In the genomic region with DNA sequence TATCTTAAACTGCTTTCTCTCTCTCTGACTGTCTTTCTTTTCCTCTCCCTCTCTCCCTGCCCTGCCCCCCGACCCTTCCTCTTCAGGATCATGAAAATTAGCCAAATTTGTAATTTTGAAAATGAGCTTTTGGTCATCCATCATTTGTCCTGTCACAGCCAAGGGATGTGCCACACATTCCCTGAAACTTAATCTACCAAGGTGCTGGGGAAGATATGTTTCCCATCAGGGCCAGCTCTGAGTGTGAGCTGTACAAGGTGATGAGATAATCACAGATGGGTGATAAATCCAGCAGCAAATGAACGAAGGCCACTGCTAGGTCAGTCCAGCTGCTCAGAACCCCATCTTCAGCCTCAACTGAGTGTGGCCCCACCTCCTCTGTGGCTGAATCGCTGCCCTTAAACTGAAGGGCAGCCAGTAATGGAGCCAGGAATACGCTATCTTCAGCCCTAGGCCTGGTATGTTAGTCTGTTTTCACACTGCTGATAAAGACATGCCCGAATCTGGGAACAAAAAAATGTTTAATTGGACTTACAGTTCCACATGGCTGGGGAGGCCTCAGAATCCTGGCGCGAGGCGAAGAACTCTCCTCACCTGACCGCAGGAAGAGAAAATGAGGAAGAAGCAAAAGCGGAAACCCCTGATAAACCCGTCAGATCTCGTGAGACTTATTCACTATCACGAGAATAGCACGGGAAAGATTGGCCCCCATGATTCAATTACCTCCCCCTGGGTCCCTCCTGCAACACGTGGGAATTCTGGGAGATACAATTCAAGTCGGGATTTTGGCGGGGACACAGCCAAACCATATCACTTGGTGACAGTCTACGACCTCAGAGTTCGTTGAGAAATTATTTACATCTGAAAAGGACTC, we compare ENCODE assay signal across 3 cellular contexts.
TF ChIP-seq lines count a peak whose summit lies in the region.

No MANE protein-coding gene starts in this region.

TF ChIP-seq in SK-N-SH, 30 proteins besides CTCF, POLR2A, EP300 and RAD21 (continued from another document):
- TF ChIP-seq CHD2 (IDR thresholded peaks at IDR 0.05; ENCODE audit: low read length, partially characterized antibody) (no peak), GATA2 (CRISPR knock-in tag; IDR thresholded peaks at IDR 0.05) (peak; percentile 27; the same call in 1 of the 2 replicates), YY1 (IDR thresholded peaks at IDR 0.05; ENCODE audit: low read depth) (no peak), TCF12 (IDR thresholded peaks at IDR 0.05) (no peak), USF2 (IDR thresholded peaks at IDR 0.05; ENCODE audit: borderline replicate concordance, low read depth, low read length) (no peak), NFIC (IDR thresholded peaks at IDR 0.05; ENCODE audit: borderline replicate concordance) (no peak), FOXM1 (IDR thresholded peaks at IDR 0.05; ENCODE audit: low read depth) (no peak)

TF ChIP-seq in SK-N-SH treated with all-trans-retinoic acid at 6 μM for 48 hours, 23 proteins besides CTCF, POLR2A, EP300 and RAD21 (continued from another document):
- no peak for TF ChIP-seq CSRNP3 (CRISPR knock-in tag; IDR thresholded peaks at IDR 0.05)
- no peak for TF ChIP-seq PATZ1 (CRISPR knock-in tag; IDR thresholded peaks at IDR 0.05; ENCODE audit: borderline replicate concordance)
- TF ChIP-seq, protein P1, sequence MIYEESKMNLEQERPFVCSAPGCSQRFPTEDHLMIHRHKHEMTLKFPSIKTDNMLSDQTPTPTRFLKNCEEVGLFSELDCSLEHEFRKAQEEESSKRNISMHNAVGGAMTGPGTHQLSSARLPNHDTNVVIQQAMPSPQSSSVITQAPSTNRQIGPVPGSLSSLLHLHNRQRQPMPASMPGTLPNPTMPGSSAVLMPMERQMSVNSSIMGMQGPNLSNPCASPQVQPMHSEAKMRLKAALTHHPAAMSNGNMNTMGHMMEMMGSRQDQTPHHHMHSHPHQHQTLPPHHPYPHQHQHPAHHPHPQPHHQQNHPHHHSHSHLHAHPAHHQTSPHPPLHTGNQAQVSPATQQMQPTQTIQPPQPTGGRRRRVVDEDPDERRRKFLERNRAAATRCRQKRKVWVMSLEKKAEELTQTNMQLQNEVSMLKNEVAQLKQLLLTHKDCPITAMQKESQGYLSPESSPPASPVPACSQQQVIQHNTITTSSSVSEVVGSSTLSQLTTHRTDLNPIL (CRISPR knock-in tag; IDR thresholded peaks at IDR 0.05; ENCODE audit: low read depth): no peak
- TF ChIP-seq ARNTL (CRISPR knock-in tag; IDR thresholded peaks at IDR 0.05; ENCODE audit: borderline replicate concordance, low read depth): no peak
- no peak for TF ChIP-seq PPARA (CRISPR knock-in tag; IDR thresholded peaks at IDR 0.05; ENCODE audit: borderline replicate concordance)
- no peak for TF ChIP-seq ZNF70 (CRISPR knock-in tag; IDR thresholded peaks at IDR 0.05)
- no peak for TF ChIP-seq BACH2 (CRISPR knock-in tag; IDR thresholded peaks at IDR 0.05; ENCODE audit: borderline replicate concordance)
- no peak for TF ChIP-seq GLIS3 (CRISPR knock-in tag; IDR thresholded peaks at IDR 0.05)
- no peak for TF ChIP-seq ESRRG (CRISPR knock-in tag; IDR thresholded peaks at IDR 0.05)
- TF ChIP-seq ZFP30 (CRISPR knock-in tag; IDR thresholded peaks at IDR 0.05): no peak
- no peak for TF ChIP-seq RARB (CRISPR knock-in tag; IDR thresholded peaks at IDR 0.05)
- no peak for TF ChIP-seq TCF4 (CRISPR knock-in tag; IDR thresholded peaks at IDR 0.05; ENCODE audit: borderline replicate concordance)
- TF ChIP-seq, protein P2, sequence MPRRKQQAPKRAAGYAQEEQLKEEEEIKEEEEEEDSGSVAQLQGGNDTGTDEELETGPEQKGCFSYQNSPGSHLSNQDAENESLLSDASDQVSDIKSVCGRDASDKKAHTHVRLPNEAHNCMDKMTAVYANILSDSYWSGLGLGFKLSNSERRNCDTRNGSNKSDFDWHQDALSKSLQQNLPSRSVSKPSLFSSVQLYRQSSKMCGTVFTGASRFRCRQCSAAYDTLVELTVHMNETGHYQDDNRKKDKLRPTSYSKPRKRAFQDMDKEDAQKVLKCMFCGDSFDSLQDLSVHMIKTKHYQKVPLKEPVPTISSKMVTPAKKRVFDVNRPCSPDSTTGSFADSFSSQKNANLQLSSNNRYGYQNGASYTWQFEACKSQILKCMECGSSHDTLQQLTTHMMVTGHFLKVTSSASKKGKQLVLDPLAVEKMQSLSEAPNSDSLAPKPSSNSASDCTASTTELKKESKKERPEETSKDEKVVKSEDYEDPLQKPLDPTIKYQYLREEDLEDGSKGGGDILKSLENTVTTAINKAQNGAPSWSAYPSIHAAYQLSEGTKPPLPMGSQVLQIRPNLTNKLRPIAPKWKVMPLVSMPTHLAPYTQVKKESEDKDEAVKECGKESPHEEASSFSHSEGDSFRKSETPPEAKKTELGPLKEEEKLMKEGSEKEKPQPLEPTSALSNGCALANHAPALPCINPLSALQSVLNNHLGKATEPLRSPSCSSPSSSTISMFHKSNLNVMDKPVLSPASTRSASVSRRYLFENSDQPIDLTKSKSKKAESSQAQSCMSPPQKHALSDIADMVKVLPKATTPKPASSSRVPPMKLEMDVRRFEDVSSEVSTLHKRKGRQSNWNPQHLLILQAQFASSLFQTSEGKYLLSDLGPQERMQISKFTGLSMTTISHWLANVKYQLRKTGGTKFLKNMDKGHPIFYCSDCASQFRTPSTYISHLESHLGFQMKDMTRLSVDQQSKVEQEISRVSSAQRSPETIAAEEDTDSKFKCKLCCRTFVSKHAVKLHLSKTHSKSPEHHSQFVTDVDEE (CRISPR knock-in tag; IDR thresholded peaks at IDR 0.05): no peak
- no peak for TF ChIP-seq ZC3H10 (CRISPR knock-in tag; IDR thresholded peaks at IDR 0.05)
- no peak for TF ChIP-seq CSDC2 (CRISPR knock-in tag; IDR thresholded peaks at IDR 0.05)
- TF ChIP-seq TOX (CRISPR knock-in tag; IDR thresholded peaks at IDR 0.05; ENCODE audit: borderline replicate concordance): no peak
- no peak for TF ChIP-seq ZNF565 (CRISPR knock-in tag; conservative IDR thresholded peaks at IDR 0.05; ENCODE audit: low read depth)

TF ChIP-seq in GM23338, 12 proteins besides CTCF, POLR2A, EP300 and RAD21:
- TF ChIP-seq NANOG (IDR thresholded peaks at IDR 0.05; ENCODE audit: borderline replicate concordance) (no peak), REST (IDR thresholded peaks at IDR 0.05; ENCODE audit: unreplicated experiment) (no peak), EZH2phosphoT487 (IDR thresholded peaks at IDR 0.05; ENCODE audit: unreplicated experiment) (no peak), JUNB (IDR thresholded peaks at IDR 0.05; ENCODE audit: unreplicated experiment) (no peak), POLR2AphosphoS5 (IDR thresholded peaks at IDR 0.05; ENCODE audit: low read depth) (no peak), EZH2 (IDR thresholded peaks at IDR 0.05; ENCODE audit: low read depth, unreplicated experiment) (no peak), CREB1 (CRISPR knock-in tag; IDR thresholded peaks at IDR 0.05; ENCODE audit: low read depth) (no peak), ZNF331 (CRISPR knock-in tag; IDR thresholded peaks at IDR 0.05; ENCODE audit: low read depth) (no peak), STAT1 (IDR thresholded peaks at IDR 0.05; ENCODE audit: unreplicated experiment) (no peak), ZNF114 (CRISPR knock-in tag; IDR thresholded peaks at IDR 0.05) (no peak)
- TF ChIP-seq, protein P3, sequence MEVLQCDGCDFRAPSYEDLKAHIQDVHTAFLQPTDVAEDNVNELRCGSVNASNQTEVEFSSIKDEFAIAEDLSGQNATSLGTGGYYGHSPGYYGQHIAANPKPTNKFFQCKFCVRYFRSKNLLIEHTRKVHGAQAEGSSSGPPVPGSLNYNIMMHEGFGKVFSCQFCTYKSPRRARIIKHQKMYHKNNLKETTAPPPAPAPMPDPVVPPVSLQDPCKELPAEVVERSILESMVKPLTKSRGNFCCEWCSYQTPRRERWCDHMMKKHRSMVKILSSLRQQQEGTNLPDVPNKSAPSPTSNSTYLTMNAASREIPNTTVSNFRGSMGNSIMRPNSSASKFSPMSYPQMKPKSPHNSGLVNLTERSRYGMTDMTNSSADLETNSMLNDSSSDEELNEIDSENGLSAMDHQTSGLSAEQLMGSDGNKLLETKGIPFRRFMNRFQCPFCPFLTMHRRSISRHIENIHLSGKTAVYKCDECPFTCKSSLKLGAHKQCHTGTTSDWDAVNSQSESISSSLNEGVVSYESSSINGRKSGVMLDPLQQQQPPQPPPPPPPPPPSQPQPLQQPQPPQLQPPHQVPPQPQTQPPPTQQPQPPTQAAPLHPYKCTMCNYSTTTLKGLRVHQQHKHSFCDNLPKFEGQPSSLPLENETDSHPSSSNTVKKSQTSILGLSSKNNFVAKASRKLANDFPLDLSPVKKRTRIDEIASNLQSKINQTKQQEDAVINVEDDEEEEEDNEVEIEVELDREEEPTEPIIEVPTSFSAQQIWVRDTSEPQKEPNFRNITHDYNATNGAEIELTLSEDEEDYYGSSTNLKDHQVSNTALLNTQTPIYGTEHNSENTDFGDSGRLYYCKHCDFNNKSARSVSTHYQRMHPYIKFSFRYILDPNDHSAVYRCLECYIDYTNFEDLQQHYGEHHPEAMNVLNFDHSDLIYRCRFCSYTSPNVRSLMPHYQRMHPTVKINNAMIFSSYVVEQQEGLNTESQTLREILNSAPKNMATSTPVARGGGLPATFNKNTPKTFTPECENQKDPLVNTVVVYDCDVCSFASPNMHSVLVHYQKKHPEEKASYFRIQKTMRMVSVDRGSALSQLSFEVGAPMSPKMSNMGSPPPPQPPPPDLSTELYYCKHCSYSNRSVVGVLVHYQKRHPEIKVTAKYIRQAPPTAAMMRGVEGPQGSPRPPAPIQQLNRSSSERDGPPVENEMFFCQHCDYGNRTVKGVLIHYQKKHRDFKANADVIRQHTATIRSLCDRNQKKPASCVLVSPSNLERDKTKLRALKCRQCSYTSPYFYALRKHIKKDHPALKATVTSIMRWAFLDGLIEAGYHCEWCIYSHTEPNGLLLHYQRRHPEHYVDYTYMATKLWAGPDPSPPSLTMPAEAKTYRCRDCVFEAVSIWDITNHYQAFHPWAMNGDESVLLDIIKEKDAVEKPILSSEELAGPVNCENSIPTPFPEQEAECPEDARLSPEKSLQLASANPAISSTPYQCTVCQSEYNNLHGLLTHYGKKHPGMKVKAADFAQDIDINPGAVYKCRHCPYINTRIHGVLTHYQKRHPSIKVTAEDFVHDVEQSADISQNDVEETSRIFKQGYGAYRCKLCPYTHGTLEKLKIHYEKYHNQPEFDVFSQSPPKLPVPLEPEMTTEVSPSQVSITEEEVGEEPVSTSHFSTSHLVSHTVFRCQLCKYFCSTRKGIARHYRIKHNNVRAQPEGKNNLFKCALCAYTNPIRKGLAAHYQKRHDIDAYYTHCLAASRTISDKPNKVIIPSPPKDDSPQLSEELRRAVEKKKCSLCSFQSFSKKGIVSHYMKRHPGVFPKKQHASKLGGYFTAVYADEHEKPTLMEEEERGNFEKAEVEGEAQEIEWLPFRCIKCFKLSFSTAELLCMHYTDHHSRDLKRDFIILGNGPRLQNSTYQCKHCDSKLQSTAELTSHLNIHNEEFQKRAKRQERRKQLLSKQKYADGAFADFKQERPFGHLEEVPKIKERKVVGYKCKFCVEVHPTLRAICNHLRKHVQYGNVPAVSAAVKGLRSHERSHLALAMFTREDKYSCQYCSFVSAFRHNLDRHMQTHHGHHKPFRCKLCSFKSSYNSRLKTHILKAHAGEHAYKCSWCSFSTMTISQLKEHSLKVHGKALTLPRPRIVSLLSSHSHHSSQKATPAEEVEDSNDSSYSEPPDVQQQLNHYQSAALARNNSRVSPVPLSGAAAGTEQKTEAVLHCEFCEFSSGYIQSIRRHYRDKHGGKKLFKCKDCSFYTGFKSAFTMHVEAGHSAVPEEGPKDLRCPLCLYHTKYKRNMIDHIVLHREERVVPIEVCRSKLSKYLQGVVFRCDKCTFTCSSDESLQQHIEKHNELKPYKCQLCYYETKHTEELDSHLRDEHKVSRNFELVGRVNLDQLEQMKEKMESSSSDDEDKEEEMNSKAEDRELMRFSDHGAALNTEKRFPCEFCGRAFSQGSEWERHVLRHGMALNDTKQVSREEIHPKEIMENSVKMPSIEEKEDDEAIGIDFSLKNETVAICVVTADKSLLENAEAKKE (CRISPR knock-in tag; IDR thresholded peaks at IDR 0.05): no peak
- TF ChIP-seq, protein P4, sequence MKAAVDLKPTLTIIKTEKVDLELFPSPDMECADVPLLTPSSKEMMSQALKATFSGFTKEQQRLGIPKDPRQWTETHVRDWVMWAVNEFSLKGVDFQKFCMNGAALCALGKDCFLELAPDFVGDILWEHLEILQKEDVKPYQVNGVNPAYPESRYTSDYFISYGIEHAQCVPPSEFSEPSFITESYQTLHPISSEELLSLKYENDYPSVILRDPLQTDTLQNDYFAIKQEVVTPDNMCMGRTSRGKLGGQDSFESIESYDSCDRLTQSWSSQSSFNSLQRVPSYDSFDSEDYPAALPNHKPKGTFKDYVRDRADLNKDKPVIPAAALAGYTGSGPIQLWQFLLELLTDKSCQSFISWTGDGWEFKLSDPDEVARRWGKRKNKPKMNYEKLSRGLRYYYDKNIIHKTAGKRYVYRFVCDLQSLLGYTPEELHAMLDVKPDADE (IDR thresholded peaks at IDR 0.05): no peak
